ENCODE assay signal across 8 cellular contexts in the genomic region with DNA sequence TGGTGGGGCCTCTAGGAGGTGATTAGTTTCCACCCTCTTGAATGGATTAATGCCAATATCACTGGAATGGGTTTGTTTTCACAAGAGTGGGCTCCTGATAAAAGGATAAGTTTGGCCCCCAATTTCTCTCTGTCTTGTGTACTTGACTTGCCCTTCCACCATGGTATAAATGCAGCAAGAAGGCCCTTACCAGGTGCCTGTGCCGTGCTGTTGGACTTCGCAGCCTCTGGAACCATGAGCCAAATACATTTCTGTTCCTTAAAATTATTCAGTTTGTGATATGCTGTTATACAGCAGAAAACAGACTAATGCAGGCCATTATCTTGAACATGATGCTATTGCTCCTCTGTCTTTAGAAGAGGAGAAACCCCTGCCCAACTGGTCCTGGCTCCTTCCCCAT.
"Had no signal": no experiment of that assay in that cellular context is flagged by ENCODE, and none has a peak within 500 bp of the region (broad histone marks: within the 10 kb centered on the region; RNA-seq: fewer than 3 reads in every experiment).

No MANE protein-coding gene starts in this region.

- DNase-seq: GDM1, GF-D8 had no signal

- FAIRE-seq: G401.6, GM12878, GM12891, GM12892, GM18507, GM19239 had no signal

- ATAC-seq: GM12878 had no signal

- H3K4me3 ChIP-seq: GM12878 had no signal
